ENCODE assay signal across 22 cellular contexts in genomic region chr16:64121473-64121872, GRCh38.
A peak's percentile ranks its signal among the peaks of the same experiment; 100 is the strongest.
DNase-seq lines count a peak whose midpoint lies in the region; TF ChIP-seq lines count a peak whose summit lies in the region.
"Had no signal": no experiment of that assay in that cellular context is flagged by ENCODE, and none has a peak within 500 bp of the region (broad histone marks: within the 10 kb centered on the region; RNA-seq: fewer than 3 reads in every experiment).

No MANE protein-coding gene starts in this region.

- H3K9me3 ChIP-seq in SJCRH30 (replicated peaks), result no peaks in the 10 kb centered on the region
- no peaks in the 10 kb centered on the region for H3K9me3 ChIP-seq in CD4-positive, alpha-beta memory T cell (ENCODE audit: control insufficient read depth in 1 of 2, low read length in 2 of 2)
- H3K9me3 ChIP-seq: BLaER1 treated with 17β-estradiol and CSF1 and Interleukin-3, amounts not matched to agents 10 nM and 100 nM; tibial artery had no signal

- no peak overlapping the region for H3K27ac ChIP-seq in SJCRH30
- H3K27ac ChIP-seq in CD4-positive, alpha-beta memory T cell (ENCODE audit: low read depth, low read length), result no peak overlapping the region
- H3K27ac ChIP-seq: BLaER1 treated with 17β-estradiol and CSF1 and Interleukin-3, amounts not matched to agents 10 nM and 100 nM; neural progenitor cell; tibial artery; VCaP had no signal

- no peak overlapping the region for H3K4me3 Mint-ChIP-seq in Calu3 (ENCODE audit: low read depth, unreplicated experiment)
- H3K4me3 Mint-ChIP-seq in CD4-positive, alpha-beta memory T cell, result no peak overlapping the region
- H3K4me3 Mint-ChIP-seq: dendritic cell treated with granulocyte-macrophage colony-stimulating factor and Interleukin-4, amounts not matched to agents 40 ng/mL and 50 ng/mL, for 4 days; neural progenitor cell had no signal

- no peak for TF ChIP-seq CTCF in choroid plexus epithelial cell (conservative IDR thresholded peaks at IDR 0.05; ENCODE audit: low read depth, low read length)
- TF ChIP-seq CTCF in Calu3 (IDR thresholded peaks at IDR 0.05; ENCODE audit: unreplicated experiment), result no peak

- peaks cover 8% of the 10 kb centered on the region for H3K9me3 Mint-ChIP-seq in Calu3 (ENCODE audit: low read depth, unreplicated experiment)
- peaks cover 2 to 32% (median 12%) of the 10 kb centered on the region in 8 donors for H3K9me3 Mint-ChIP-seq in CD4-positive, alpha-beta memory T cell
- H3K9me3 Mint-ChIP-seq: dendritic cell treated with granulocyte-macrophage colony-stimulating factor and Interleukin-4, amounts not matched to agents 40 ng/mL and 50 ng/mL, for 4 days; neural progenitor cell had no signal

- DNase-seq in Caki2 (ENCODE audit: low read depth) (peak; percentile 31), LHCN-M2 (ENCODE audit: low read depth) (peak; percentile 92), choroid plexus epithelial cell (ENCODE audit: low read depth) (peak; percentile 67), myocyte (ENCODE audit: low read depth) (peak; percentile 76), Calu3 (no peak), SJCRH30 (no peak), NCI-H1092 treated with DMSO at 0.1 percent for 48 hours (lab: John Stamatoyannopoulos, UW) (no peak)
- no peak for DNase-seq in CD4-positive, alpha-beta memory T cell
- DNase-seq: activated effector memory CD4-positive, alpha-beta T cell treated with Interleukin-2 at 50 U/mL for 16 hours; anterior cingulate cortex; KBM-7; mesendoderm; NCI-H1436 treated with DMSO at 0.1 percent for 48 hours; NCI-H2227 treated with DMSO at 0.1 percent for 48 hours; right cardiac atrium; stimulated activated CD4-positive, alpha-beta T cell treated with anti-CD3 and anti-CD28 coated beads, Interleukin-4, amount 100 ng/mL, for 1 hour; SW 1271; tibial artery had no signal

- H3K27me3 Mint-ChIP-seq in Calu3 (ENCODE audit: unreplicated experiment), result no peaks in the 10 kb centered on the region
- no peaks in the 10 kb centered on the region for H3K27me3 Mint-ChIP-seq in CD4-positive, alpha-beta memory T cell
- H3K27me3 Mint-ChIP-seq: dendritic cell treated with granulocyte-macrophage colony-stimulating factor and Interleukin-4, amounts not matched to agents 40 ng/mL and 50 ng/mL, for 4 days had no signal

- no TSS peak for BruUV-seq in Calu3 (replicated peaks; lab: Mats Ljungman, UMichigan)

- CTCF ChIA-PET in Calu3 (lab: Charles Lee), result no interaction called here
- CTCF ChIA-PET in CD4-positive, alpha-beta memory T cell (lab: Charles Lee; ENCODE audit: partially characterized antibody), result no interaction called here

- no peaks in the 10 kb centered on the region for H3K27me3 ChIP-seq in SJCRH30
- no peaks in the 10 kb centered on the region for H3K27me3 ChIP-seq in CD4-positive, alpha-beta memory T cell (ENCODE audit: insufficient read depth, low read length)
- H3K27me3 ChIP-seq: BLaER1 treated with 17β-estradiol and CSF1 and Interleukin-3, amounts not matched to agents 10 nM and 100 nM; neural progenitor cell; tibial artery had no signal

- intact Hi-C loops in Calu3 (cut with micrococcal nuclease; ENCODE audit: unreplicated experiment), result no loop called here
- intact Hi-C loops in CD4-positive, alpha-beta memory T cell (cut with micrococcal nuclease), result no loop called here

- H3K4me3 ChIP-seq in choroid plexus epithelial cell (ENCODE audit: low read depth, low read length) (no peak overlapping the region), SJCRH30 (no peak overlapping the region)
- H3K4me3 ChIP-seq in CD4-positive, alpha-beta memory T cell (ENCODE audit: low read length in 2 of 2), result no peak overlapping the region
- H3K4me3 ChIP-seq: BLaER1 treated with 17β-estradiol and CSF1 and Interleukin-3, amounts not matched to agents 10 nM and 100 nM; neural progenitor cell; tibial artery had no signal

- no peaks in the 10 kb centered on the region for H3K4me1 Mint-ChIP-seq in Calu3 (ENCODE audit: low read depth, unreplicated experiment)
- no peaks in the 10 kb centered on the region for H3K4me1 Mint-ChIP-seq in CD4-positive, alpha-beta memory T cell
- H3K4me1 Mint-ChIP-seq: neural progenitor cell had no signal

- no peaks in the 10 kb centered on the region for H3K36me3 ChIP-seq in SJCRH30
- no peaks in the 10 kb centered on the region for H3K36me3 ChIP-seq in CD4-positive, alpha-beta memory T cell (ENCODE audit: insufficient read depth, low read length)
- H3K36me3 ChIP-seq: BLaER1 treated with 17β-estradiol and CSF1 and Interleukin-3, amounts not matched to agents 10 nM and 100 nM; neural progenitor cell; tibial artery had no signal

- in situ Hi-C loops in Caki2 (cut with HindIII; ENCODE audit: low pct_unique_long_range_greater_than_20kb, low sequenced_read_pairs), result no loop called here

- H3K4me1 ChIP-seq in SJCRH30, result 0 out of 2 replicates have a peak, but pooled peaks cover 6% of the 10 kb centered on the region
- no peaks in the 10 kb centered on the region for H3K4me1 ChIP-seq in CD4-positive, alpha-beta memory T cell (ENCODE audit: insufficient read depth, low read length)
- H3K4me1 ChIP-seq: neural progenitor cell, tibial artery had no signal

- no peaks in the 10 kb centered on the region for H3K36me3 Mint-ChIP-seq in Calu3 (ENCODE audit: insufficient read depth, unreplicated experiment)
- H3K36me3 Mint-ChIP-seq in CD4-positive, alpha-beta memory T cell, result no peaks in the 10 kb centered on the region
- H3K36me3 Mint-ChIP-seq: neural progenitor cell had no signal

- H3K27ac Mint-ChIP-seq in Calu3 (ENCODE audit: unreplicated experiment), result no peak overlapping the region
- H3K27ac Mint-ChIP-seq in CD4-positive, alpha-beta memory T cell, result no peak overlapping the region
- H3K27ac Mint-ChIP-seq: dendritic cell treated with granulocyte-macrophage colony-stimulating factor and Interleukin-4, amounts not matched to agents 40 ng/mL and 50 ng/mL, for 4 days; neural progenitor cell had no signal

- POLR2A ChIA-PET in CD4-positive, alpha-beta memory T cell (lab: Charles Lee; ENCODE audit: partially characterized antibody), result no interaction called here

Comparison
In these comparisons a context has a peak if more than half of its experiments do, and no peak if none do; other contexts are left out.
1. DNase-seq: peak in Caki2 (single experiment), LHCN-M2 (single experiment), choroid plexus epithelial cell (single experiment) and myocyte (single experiment); none in Calu3 (single experiment), SJCRH30 (0 of 2), CD4-positive, alpha-beta memory T cell (0 of 5) and NCI-H1092 treated with DMSO at 0.1 percent for 48 hours (single experiment).